Comparison of ENCODE assay signal across 1 cellular context in the genomic region with DNA sequence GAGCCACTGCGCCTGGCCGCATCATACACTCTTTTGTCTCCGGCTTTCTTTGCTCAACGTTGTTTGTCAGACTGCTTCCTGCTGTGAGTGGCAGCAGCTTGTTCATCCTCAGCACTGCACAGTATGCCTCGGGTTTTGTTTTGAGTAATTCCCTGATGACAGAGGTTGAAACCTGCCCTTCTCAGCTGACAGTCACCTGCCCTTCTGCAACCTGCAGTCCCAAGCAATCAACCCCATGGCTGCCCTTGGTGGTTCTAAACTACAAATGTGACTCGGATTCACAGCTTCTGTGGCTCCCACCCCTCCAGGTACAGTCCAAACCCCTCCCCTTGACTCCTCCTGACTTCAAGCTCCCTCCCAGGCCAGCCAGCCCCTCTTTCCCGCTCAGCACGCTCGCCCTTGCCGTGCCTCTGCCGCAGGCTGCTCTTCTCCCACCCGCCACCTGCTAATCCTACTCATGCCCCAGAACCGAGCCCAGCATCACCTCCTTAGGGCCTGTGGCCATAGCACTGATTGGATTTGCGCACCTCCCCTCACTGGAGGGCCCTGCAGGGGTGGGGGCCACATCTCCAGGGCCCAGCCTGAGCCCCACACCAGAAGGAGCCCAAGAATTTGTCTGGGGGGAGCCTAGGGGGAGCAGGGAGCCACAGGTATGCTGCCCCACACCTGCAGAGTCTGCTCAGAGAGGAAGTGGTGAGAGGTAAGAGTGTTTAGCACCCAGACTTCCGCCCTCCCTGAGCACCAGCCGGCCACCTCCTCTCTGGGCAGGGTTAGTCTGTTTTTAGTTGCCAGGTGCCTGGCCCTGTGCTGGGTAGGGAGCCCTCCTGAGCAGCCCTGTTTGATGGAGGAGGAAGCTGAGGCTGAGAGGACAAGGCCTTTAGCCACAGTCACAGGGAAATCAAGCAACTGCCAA.
TF ChIP-seq lines count a peak whose summit lies in the region.

No MANE protein-coding gene starts in this region.

TF ChIP-seq in GM12878, 131 proteins besides CTCF, POLR2A, EP300 and RAD21 (continued from another document):
- TF ChIP-seq, protein P1, sequence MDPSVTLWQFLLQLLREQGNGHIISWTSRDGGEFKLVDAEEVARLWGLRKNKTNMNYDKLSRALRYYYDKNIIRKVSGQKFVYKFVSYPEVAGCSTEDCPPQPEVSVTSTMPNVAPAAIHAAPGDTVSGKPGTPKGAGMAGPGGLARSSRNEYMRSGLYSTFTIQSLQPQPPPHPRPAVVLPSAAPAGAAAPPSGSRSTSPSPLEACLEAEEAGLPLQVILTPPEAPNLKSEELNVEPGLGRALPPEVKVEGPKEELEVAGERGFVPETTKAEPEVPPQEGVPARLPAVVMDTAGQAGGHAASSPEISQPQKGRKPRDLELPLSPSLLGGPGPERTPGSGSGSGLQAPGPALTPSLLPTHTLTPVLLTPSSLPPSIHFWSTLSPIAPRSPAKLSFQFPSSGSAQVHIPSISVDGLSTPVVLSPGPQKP (IDR thresholded peaks at IDR 0.05; ENCODE audit: low read depth, low read length) = no peak
- TF ChIP-seq NR2F1 (conservative IDR thresholded peaks at IDR 0.05) (peak; percentile 94), SIX5 (IDR thresholded peaks at IDR 0.05; ENCODE audit: low read depth, low read length, severe bottlenecking) (no peak), ZNF217 (IDR thresholded peaks at IDR 0.05) (peak; percentile 82), JUNB (IDR thresholded peaks at IDR 0.05) (peak; percentile 95), CHD4 (IDR thresholded peaks at IDR 0.05) (no peak), NFXL1 (IDR thresholded peaks at IDR 0.05; ENCODE audit: borderline replicate concordance) (no peak), IRF4 (IDR thresholded peaks at IDR 0.05; ENCODE audit: low read depth, low read length) (peak; percentile 97), JUND (IDR thresholded peaks at IDR 0.05; ENCODE audit: low read depth, low read length) (peak; percentile 93), CEBPB (IDR thresholded peaks at IDR 0.05; ENCODE audit: borderline replicate concordance in 1 of 2, low read depth in 2 of 2, low read length in 2 of 2) (no peak), BMI1 (IDR thresholded peaks at IDR 0.05; ENCODE audit: borderline replicate concordance) (no peak), RCOR1 (conservative IDR thresholded peaks at IDR 0.05; ENCODE audit: low read depth, low read length) (0 out of 2 replicates have a peak, but pooled peaks have one; percentile 70), IKZF2 (IDR thresholded peaks at IDR 0.05) (peak; percentile 85 to 87), RUNX3 (IDR thresholded peaks at IDR 0.05; ENCODE audit: low read length) (no peak), BHLHE40 (IDR thresholded peaks at IDR 0.05; ENCODE audit: borderline replicate concordance in 1 of 2, low read depth in 2 of 2, low read length in 1 of 2) (peak; percentile 97 to 98), PAX5 (IDR thresholded peaks at IDR 0.05; ENCODE audit: borderline replicate concordance, low read depth, low read length) (peak; percentile 81; the same call in 1 of the 2 replicates), MTA2 (IDR thresholded peaks at IDR 0.05; ENCODE audit: low read depth) (peak; percentile 66), BCL11A (IDR thresholded peaks at IDR 0.05; ENCODE audit: low read depth, low read length) (peak; percentile 66; the same call in 1 of the 2 replicates), EZH2 (IDR thresholded peaks at IDR 0.05; ENCODE audit: borderline replicate concordance, control insufficient read depth, low read depth, low read length) (no peak)
- TF ChIP-seq, protein P2, sequence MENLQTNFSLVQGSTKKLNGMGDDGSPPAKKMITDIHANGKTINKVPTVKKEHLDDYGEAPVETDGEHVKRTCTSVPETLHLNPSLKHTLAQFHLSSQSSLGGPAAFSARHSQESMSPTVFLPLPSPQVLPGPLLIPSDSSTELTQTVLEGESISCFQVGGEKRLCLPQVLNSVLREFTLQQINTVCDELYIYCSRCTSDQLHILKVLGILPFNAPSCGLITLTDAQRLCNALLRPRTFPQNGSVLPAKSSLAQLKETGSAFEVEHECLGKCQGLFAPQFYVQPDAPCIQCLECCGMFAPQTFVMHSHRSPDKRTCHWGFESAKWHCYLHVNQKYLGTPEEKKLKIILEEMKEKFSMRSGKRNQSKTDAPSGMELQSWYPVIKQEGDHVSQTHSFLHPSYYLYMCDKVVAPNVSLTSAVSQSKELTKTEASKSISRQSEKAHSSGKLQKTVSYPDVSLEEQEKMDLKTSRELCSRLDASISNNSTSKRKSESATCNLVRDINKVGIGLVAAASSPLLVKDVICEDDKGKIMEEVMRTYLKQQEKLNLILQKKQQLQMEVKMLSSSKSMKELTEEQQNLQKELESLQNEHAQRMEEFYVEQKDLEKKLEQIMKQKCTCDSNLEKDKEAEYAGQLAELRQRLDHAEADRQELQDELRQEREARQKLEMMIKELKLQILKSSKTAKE (IDR thresholded peaks at IDR 0.05; ENCODE audit: low read depth, poor library complexity, severe bottlenecking) = peak; percentile 90
- TF ChIP-seq, protein P3, sequence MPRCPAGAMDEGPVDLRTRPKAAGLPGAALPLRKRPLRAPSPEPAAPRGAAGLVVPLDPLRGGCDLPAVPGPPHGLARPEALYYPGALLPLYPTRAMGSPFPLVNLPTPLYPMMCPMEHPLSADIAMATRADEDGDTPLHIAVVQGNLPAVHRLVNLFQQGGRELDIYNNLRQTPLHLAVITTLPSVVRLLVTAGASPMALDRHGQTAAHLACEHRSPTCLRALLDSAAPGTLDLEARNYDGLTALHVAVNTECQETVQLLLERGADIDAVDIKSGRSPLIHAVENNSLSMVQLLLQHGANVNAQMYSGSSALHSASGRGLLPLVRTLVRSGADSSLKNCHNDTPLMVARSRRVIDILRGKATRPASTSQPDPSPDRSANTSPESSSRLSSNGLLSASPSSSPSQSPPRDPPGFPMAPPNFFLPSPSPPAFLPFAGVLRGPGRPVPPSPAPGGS (IDR thresholded peaks at IDR 0.05; ENCODE audit: borderline replicate concordance, insufficient read depth, low read depth, low read length, poor library complexity, severe bottlenecking) = peak; percentile 48
- TF ChIP-seq, protein P4, sequence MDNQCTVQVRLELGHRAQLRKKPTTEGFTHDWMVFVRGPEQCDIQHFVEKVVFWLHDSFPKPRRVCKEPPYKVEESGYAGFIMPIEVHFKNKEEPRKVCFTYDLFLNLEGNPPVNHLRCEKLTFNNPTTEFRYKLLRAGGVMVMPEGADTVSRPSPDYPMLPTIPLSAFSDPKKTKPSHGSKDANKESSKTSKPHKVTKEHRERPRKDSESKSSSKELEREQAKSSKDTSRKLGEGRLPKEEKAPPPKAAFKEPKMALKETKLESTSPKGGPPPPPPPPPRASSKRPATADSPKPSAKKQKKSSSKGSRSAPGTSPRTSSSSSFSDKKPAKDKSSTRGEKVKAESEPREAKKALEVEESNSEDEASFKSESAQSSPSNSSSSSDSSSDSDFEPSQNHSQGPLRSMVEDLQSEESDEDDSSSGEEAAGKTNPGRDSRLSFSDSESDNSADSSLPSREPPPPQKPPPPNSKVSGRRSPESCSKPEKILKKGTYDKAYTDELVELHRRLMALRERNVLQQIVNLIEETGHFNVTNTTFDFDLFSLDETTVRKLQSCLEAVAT (IDR thresholded peaks at IDR 0.05) = peak; percentile 83; the same call in 1 of the 2 replicates
- TF ChIP-seq, protein P5, sequence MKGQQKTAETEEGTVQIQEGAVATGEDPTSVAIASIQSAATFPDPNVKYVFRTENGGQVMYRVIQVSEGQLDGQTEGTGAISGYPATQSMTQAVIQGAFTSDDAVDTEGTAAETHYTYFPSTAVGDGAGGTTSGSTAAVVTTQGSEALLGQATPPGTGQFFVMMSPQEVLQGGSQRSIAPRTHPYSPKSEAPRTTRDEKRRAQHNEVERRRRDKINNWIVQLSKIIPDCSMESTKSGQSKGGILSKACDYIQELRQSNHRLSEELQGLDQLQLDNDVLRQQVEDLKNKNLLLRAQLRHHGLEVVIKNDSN (IDR thresholded peaks at IDR 0.05; ENCODE audit: borderline replicate concordance, extremely low read length, insufficient read depth, low read depth, low read length) = peak; percentile 31
